In the genomic region with DNA sequence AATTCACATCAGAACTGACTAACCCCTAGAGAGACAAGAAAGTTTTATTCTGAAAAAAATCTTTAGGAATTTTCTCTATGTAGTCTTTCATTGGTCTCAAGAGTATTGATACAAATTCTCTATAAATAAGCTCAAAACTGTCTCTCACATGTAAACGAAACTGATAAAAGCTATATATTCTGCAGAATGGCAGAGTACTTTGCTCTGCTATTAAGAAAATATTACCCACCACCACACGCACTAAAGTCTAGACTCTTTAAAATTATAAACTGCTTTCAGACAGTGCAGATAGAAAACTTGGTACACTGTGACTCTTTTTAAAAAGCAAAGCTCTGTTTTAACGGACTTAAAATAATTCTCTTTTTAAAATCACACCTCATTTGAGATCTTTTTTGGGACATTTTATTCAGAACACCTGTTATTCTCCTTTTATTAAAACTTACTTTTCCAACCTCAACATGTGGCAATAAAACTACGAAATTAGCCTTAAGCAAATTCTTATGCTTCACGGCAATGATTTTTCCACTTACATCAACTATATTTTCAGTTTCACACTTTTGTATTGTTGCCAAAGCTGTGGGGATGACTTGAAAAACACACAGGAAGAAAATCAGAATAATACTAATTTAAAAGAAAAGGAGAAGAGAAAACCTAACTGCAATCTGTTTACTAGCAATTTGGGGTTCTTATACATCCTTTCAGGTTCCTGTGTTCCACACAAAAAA, we compare ENCODE assay signal across 1 cellular context.
TF ChIP-seq lines count a peak whose summit lies in the region.

No MANE protein-coding gene starts in this region.

TF ChIP-seq in GM12878, 131 proteins besides CTCF, POLR2A, EP300 and RAD21:
- TF ChIP-seq IKZF2 (IDR thresholded peaks at IDR 0.05) (peak in 1 of 2 experiments; percentile 26; a peak in 1 of 4 replicates), ASH2L (IDR thresholded peaks at IDR 0.05; ENCODE audit: borderline replicate concordance, low read depth) (0 out of 2 replicates have a peak, but pooled peaks have one; percentile 39), REST (IDR thresholded peaks at IDR 0.05; ENCODE audit: low read depth, low read length) (no peak), MTA2 (IDR thresholded peaks at IDR 0.05; ENCODE audit: low read depth) (peak; percentile 41; the same call in 1 of the 2 replicates)
- TF ChIP-seq, protein P1, sequence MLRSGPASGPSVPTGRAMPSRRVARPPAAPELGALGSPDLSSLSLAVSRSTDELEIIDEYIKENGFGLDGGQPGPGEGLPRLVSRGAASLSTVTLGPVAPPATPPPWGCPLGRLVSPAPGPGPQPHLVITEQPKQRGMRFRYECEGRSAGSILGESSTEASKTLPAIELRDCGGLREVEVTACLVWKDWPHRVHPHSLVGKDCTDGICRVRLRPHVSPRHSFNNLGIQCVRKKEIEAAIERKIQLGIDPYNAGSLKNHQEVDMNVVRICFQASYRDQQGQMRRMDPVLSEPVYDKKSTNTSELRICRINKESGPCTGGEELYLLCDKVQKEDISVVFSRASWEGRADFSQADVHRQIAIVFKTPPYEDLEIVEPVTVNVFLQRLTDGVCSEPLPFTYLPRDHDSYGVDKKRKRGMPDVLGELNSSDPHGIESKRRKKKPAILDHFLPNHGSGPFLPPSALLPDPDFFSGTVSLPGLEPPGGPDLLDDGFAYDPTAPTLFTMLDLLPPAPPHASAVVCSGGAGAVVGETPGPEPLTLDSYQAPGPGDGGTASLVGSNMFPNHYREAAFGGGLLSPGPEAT (IDR thresholded peaks at IDR 0.05; ENCODE audit: low read depth): peak; percentile 36; the same call in 1 of the 2 replicates
- TF ChIP-seq, protein P2, sequence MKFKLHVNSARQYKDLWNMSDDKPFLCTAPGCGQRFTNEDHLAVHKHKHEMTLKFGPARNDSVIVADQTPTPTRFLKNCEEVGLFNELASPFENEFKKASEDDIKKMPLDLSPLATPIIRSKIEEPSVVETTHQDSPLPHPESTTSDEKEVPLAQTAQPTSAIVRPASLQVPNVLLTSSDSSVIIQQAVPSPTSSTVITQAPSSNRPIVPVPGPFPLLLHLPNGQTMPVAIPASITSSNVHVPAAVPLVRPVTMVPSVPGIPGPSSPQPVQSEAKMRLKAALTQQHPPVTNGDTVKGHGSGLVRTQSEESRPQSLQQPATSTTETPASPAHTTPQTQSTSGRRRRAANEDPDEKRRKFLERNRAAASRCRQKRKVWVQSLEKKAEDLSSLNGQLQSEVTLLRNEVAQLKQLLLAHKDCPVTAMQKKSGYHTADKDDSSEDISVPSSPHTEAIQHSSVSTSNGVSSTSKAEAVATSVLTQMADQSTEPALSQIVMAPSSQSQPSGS (IDR thresholded peaks at IDR 0.05; ENCODE audit: low read length): no peak
TF ChIP-seq in GM12878: peak in this region for 4.
